In genomic region chr3:49421890-49422378, GRCh38 we compare ENCODE assay signal across 9 cellular contexts. TPM values are rescaled to one million over a fixed set of nuclear protein-coding genes. Genes with fewer than 3 reads are reported as not detected.
DNase-seq lines count a peak whose midpoint lies in the region; ATAC-seq and TF ChIP-seq lines count a peak whose summit lies in the region.
"Had no signal": no experiment of that assay in that cellular context is flagged by ENCODE, and none has a peak within 500 bp of the region (broad histone marks: within the 10 kb centered on the region; RNA-seq: fewer than 3 reads in every experiment).

No MANE protein-coding gene starts in this region.

- TF ChIP-seq CTCF in CD14-positive monocyte (IDR thresholded peaks at IDR 0.05) (no peak), right atrium auricular region (IDR thresholded peaks at IDR 0.05) (no peak), testis (IDR thresholded peaks at IDR 0.05) (no peak)

- H3K27me3 Mint-ChIP-seq in CD14-positive monocyte (ENCODE audit: low read depth in 3 of 3), result peaks cover 0 to 2% (median 0%) of the 10 kb centered on the region in 3 donors
- no peaks in the 10 kb centered on the region for H3K27me3 Mint-ChIP-seq in activated naive CD8-positive, alpha-beta T cell treated with anti-CD3 and anti-CD28 coated beads for 36 hours
- H3K27me3 Mint-ChIP-seq: CD4-positive, alpha-beta memory T cell had no signal

- no peak for TF ChIP-seq POLR2A in testis (IDR thresholded peaks at IDR 0.05)

- H3K27me3 ChIP-seq in right atrium auricular region (no peaks in the 10 kb centered on the region), neuron (ENCODE audit: insufficient read depth, low read length) (no peaks in the 10 kb centered on the region), testis (no peaks in the 10 kb centered on the region)

- peak overlapping the region; percentile 80 to 88 for H3K4me3 Mint-ChIP-seq in CD14-positive monocyte
- H3K4me3 Mint-ChIP-seq in activated naive CD8-positive, alpha-beta T cell treated with anti-CD3 and anti-CD28 coated beads for 36 hours, result peak overlapping the region; percentile 43
- H3K4me3 Mint-ChIP-seq: CD4-positive, alpha-beta memory T cell had no signal

- 65 to 73% methylated on average over 7 to 14 of the region's 14 CpGs for WGBS in testis, 2 donors

- H2AFZ ChIP-seq in neuron (ENCODE audit: low read depth, low read length), result no peak overlapping the region

- H3K27ac ChIP-seq in right atrium auricular region (peak overlapping the region; percentile 57 to 64), testis (no peak overlapping the region)

- no peak for DNase-seq in CD14-positive monocyte (ENCODE audit: low spot score)
- DNase-seq in activated naive CD8-positive, alpha-beta T cell treated with anti-CD3 and anti-CD28 coated beads for 36 hours, result no peak
- DNase-seq in right atrium auricular region (ENCODE audit: low spot score), result no peak
- DNase-seq in NCI-H2227 (lab: John Stamatoyannopoulos, UW; ENCODE audit: unreplicated experiment), result no peak
- no peak for DNase-seq in GM03348 (ENCODE audit: low spot score)
- DNase-seq in testis, result no peak
- DNase-seq: CD4-positive, alpha-beta memory T cell had no signal

- peaks cover 26% of the 10 kb centered on the region for H3K36me3 ChIP-seq in right atrium auricular region
- H3K36me3 ChIP-seq in neuron (ENCODE audit: insufficient read depth, low read length), result peaks cover 17% of the 10 kb centered on the region
- no peaks in the 10 kb centered on the region for H3K36me3 ChIP-seq in testis (ENCODE audit: low read depth, missing control alignments)

- H3K4me3 ChIP-seq in right atrium auricular region, result peak overlapping the region; percentile 35 to 53
- peak overlapping the region; percentile 53 for H3K4me3 ChIP-seq in neuron (ENCODE audit: low read length)
- H3K4me3 ChIP-seq in testis, result no peak overlapping the region

- H3K4me1 ChIP-seq in right atrium auricular region (peaks cover 0 to 23% of the 10 kb centered on the region in 2 donors), neuron (ENCODE audit: insufficient read depth, low read length) (peaks cover 3% of the 10 kb centered on the region), testis (no peaks in the 10 kb centered on the region)

- H3K9me3 ChIP-seq in right atrium auricular region, result no peaks in the 10 kb centered on the region
- H3K9me3 ChIP-seq in neuron (ENCODE audit: low read length), result no peaks in the 10 kb centered on the region
- H3K9me3 ChIP-seq in testis, result no peaks in the 10 kb centered on the region

- H3K27ac Mint-ChIP-seq in CD14-positive monocyte, result peak overlapping the region in 3 of 7 donors; percentile 14 to 58 (median 35)
- no peak overlapping the region for H3K27ac Mint-ChIP-seq in activated naive CD8-positive, alpha-beta T cell treated with anti-CD3 and anti-CD28 coated beads for 36 hours

- H3K9me3 Mint-ChIP-seq in CD14-positive monocyte, result peaks cover 0 to 2% (median 0%) of the 10 kb centered on the region in 7 donors
- H3K9me3 Mint-ChIP-seq in activated naive CD8-positive, alpha-beta T cell treated with anti-CD3 and anti-CD28 coated beads for 36 hours, result no peaks in the 10 kb centered on the region
- H3K9me3 Mint-ChIP-seq: CD4-positive, alpha-beta memory T cell had no signal

- peaks cover 37% of the 10 kb centered on the region for H3K4me1 Mint-ChIP-seq in CD14-positive monocyte
- H3K4me1 Mint-ChIP-seq in activated naive CD8-positive, alpha-beta T cell treated with anti-CD3 and anti-CD28 coated beads for 36 hours, result peaks cover 43% of the 10 kb centered on the region

- peaks cover 46 to 62% of the 10 kb centered on the region in 2 donors for H3K36me3 Mint-ChIP-seq in CD14-positive monocyte
- H3K36me3 Mint-ChIP-seq in activated naive CD8-positive, alpha-beta T cell treated with anti-CD3 and anti-CD28 coated beads for 36 hours, result peaks cover 6% of the 10 kb centered on the region

- intact Hi-C loops in CD14-positive monocyte (cut with micrococcal nuclease), result no loop called here
- intact Hi-C loops in testis (cut with DNase I; ENCODE audit: low total_unique reads), result no loop called here

- no peak for ATAC-seq in HG02884 (IDR thresholded peaks at IDR 0.05; ENCODE audit: unreplicated experiment)

RNA-seq across cellular contexts. Expression of gene AMT, which starts 0.3 kb away (rescaled TPM):
- polyA plus RNA-seq in CD14-positive monocyte (1 to 10 TPM; 2.0 to 3.1 TPM), testis (ENCODE audit: insufficient read depth, low read depth, low replicate concordance) (9.1 TPM)
- 1 to 10 TPM in 1 of 2 experiments, under 1 TPM in 1; 0.42 to 2.0 TPM for total RNA-seq in activated naive CD8-positive, alpha-beta T cell treated with anti-CD3 and anti-CD28 coated beads for 36 hours
- total RNA-seq in right atrium auricular region (10 to 100 TPM in 1 of 2 donors, 1 to 10 TPM in 1; 6.6 to 17.6 TPM), testis (10 to 100 TPM in 1 of 2 donors, 1 to 10 TPM in 1; 3.8 to 10.4 TPM)

RNA-seq across cellular contexts. Expression of gene NICN1, which starts 7.2 kb away (rescaled TPM):
- polyA plus RNA-seq in CD14-positive monocyte, result 1 to 10 TPM; 5.0 to 5.6 TPM
- 1 to 10 TPM; 7.3 to 8.7 TPM for total RNA-seq in activated naive CD8-positive, alpha-beta T cell treated with anti-CD3 and anti-CD28 coated beads for 36 hours
- total RNA-seq in right atrium auricular region, result 1 to 10 TPM; 4.8 to 7.4 TPM
- total RNA-seq in testis, result 10 to 100 TPM; 15.1 to 19.4 TPM
- polyA plus RNA-seq in testis (ENCODE audit: insufficient read depth, low read depth, low replicate concordance), result 40.9 TPM

RNA-seq across cellular contexts. Expression of gene TCTA, which starts 9.7 kb away (rescaled TPM):
- polyA plus RNA-seq in CD14-positive monocyte, result 10 to 100 TPM; 22.4 to 26.7 TPM
- total RNA-seq in activated naive CD8-positive, alpha-beta T cell treated with anti-CD3 and anti-CD28 coated beads for 36 hours, result 10 to 100 TPM; 10.2 to 10.5 TPM
- total RNA-seq in right atrium auricular region, result 10 to 100 TPM; 13.9 to 23.1 TPM
- total RNA-seq in testis, result 10 to 100 TPM; 31.6 to 36.1 TPM
- polyA plus RNA-seq in testis (ENCODE audit: insufficient read depth, low read depth, low replicate concordance), result 33.6 TPM

RNA-seq across cellular contexts. Expression of gene RHOA, which starts 10.2 kb away (rescaled TPM):
- polyA plus RNA-seq in CD14-positive monocyte, result 1,000 to 10,000 TPM; 1,179 to 1,306 TPM
- total RNA-seq in activated naive CD8-positive, alpha-beta T cell treated with anti-CD3 and anti-CD28 coated beads for 36 hours, result 100 to 1,000 TPM; 414 to 420 TPM
- total RNA-seq in right atrium auricular region, result 100 to 1,000 TPM; 292 to 304 TPM
- 100 to 1,000 TPM; 207 to 252 TPM for total RNA-seq in testis
- 331 TPM for polyA plus RNA-seq in testis (ENCODE audit: insufficient read depth, low read depth, low replicate concordance)

RNA-seq across cellular contexts. Expression of gene DAG1, which starts 48.1 kb away (rescaled TPM):
- polyA plus RNA-seq in CD14-positive monocyte, result 1 to 10 TPM; 3.9 to 4.2 TPM
- 10 to 100 TPM; 10.8 to 12.3 TPM for total RNA-seq in activated naive CD8-positive, alpha-beta T cell treated with anti-CD3 and anti-CD28 coated beads for 36 hours
- 100 to 1,000 TPM; 115 to 174 TPM for total RNA-seq in right atrium auricular region
- total RNA-seq in testis, result 100 to 1,000 TPM; 169 to 216 TPM
- 85.8 TPM for polyA plus RNA-seq in testis (ENCODE audit: insufficient read depth, low read depth, low replicate concordance)

Comparison
In these comparisons a context has a peak if more than half of its experiments do, and no peak if none do; other contexts are left out.
1. H3K27ac ChIP-seq: peak in right atrium auricular region (2 of 2); none in testis (0 of 2).
2. H3K4me3 ChIP-seq: peak in right atrium auricular region (2 of 2) and neuron (single experiment); none in testis (0 of 2).